Comparison of ENCODE assay signal across 1 cellular context in genomic region chr2:96325038-96325883, GRCh38.
A peak's percentile ranks its signal among the peaks of the same experiment; 100 is the strongest.
TF ChIP-seq lines count a peak whose summit lies in the region.

ITPRIPL1 (plus strand) TSS chr2:96325317; CDS start chr2:96325840, 523 bp downstream.

TF ChIP-seq in WTC11, 78 proteins besides CTCF, POLR2A, EP300 and RAD21 (continued from another document):
- peak; percentile 32; the same call in 1 of the 2 replicates for TF ChIP-seq MAX (CRISPR knock-in tag; IDR thresholded peaks at IDR 0.05)
- no peak for TF ChIP-seq AR (CRISPR knock-in tag; IDR thresholded peaks at IDR 0.05)
- TF ChIP-seq EMX1 (CRISPR knock-in tag; IDR thresholded peaks at IDR 0.05), result 0 out of 2 replicates have a peak, but pooled peaks have one; percentile 36
